Comparison of ENCODE assay signal across 8 cellular contexts in the genomic region with DNA sequence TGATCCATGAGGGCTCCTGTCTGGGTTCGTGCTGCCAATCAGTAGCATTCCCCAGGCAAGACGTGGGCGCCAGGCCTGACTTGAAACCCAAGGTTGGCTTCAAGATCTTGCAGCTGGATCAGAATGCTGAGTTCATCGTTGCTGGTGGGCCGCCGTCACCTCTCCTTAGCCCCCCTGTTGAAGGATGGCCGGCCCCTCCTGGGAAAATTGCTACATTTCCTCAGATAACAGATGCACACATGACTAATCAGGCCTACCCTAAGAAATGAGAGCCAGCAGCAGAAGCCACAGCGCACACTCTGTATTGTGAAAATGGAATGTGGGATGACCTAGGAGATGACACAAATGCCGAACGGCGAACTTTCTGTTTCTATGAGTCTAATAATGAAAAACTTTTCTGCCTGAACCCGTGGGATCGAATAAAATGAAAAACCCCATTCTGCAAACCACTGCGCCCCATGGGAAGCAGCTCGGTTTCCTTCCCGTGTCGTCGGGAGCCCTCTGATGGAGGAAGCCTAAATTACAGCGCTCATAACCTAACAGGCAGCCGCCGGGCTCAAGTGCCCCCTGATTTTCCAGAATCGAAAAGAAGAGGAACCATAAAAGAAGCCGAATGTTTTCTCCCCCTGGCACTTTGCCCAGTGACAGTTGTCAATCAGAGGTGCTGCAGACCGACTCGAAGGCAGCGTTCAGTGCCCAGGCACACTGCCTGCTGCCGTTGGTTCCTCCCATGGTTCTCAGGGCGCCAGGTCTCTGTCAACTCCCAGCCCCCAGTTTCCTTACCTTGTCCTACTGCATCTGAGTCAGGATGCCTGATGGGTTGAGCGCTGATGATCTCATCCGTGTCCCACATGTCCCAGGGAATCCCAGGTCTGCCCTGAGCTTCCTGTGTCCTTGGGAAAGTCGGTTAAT.
DNase-seq lines count a peak whose midpoint lies in the region; ATAC-seq and TF ChIP-seq lines count a peak whose summit lies in the region.

No MANE protein-coding gene starts in this region.

- H3K27ac ChIP-seq in VCaP = no peak overlapping the region

- DNase-seq in AML-193 (lab: John Stamatoyannopoulos, UW) (peak; percentile 50 to 54), NCI-H1092 treated with DMSO at 0.1 percent for 48 hours (lab: John Stamatoyannopoulos, UW) (peak; percentile 25), cardiac fibroblast (ENCODE audit: low read depth in 2 of 2) (peak; percentile 93 to 97), kidney glomerular epithelial cell (lab: John Stamatoyannopoulos, UW) (peak; percentile 50), NCI-H2107 (lab: John Stamatoyannopoulos, UW) (no peak)
- peak; percentile 73 to 75 for DNase-seq in stimulated activated CD4-positive, alpha-beta T cell treated with anti-CD3 and anti-CD28 coated beads, Interleukin-2, amount 100 ng/mL, for 24 hours

- TF ChIP-seq CTCF in VCaP (conservative IDR thresholded peaks at IDR 0.05) (peak; percentile 87), cardiac fibroblast (IDR thresholded peaks at IDR 0.05; ENCODE audit: low read depth, low read length) (peak; percentile 77)

- peak; percentile 49 for ATAC-seq in GM18909 (IDR thresholded peaks at IDR 0.05; ENCODE audit: poor library complexity, unreplicated experiment)

- peak overlapping the region in 1 of 2 donors; percentile 41 for H3K4me3 ChIP-seq in cardiac fibroblast (replicated peaks in 1 of 2; ENCODE audit: low read depth in 2 of 2, low read length in 2 of 2)
